23 cellular contexts compared by ENCODE assay signal in the genomic region with DNA sequence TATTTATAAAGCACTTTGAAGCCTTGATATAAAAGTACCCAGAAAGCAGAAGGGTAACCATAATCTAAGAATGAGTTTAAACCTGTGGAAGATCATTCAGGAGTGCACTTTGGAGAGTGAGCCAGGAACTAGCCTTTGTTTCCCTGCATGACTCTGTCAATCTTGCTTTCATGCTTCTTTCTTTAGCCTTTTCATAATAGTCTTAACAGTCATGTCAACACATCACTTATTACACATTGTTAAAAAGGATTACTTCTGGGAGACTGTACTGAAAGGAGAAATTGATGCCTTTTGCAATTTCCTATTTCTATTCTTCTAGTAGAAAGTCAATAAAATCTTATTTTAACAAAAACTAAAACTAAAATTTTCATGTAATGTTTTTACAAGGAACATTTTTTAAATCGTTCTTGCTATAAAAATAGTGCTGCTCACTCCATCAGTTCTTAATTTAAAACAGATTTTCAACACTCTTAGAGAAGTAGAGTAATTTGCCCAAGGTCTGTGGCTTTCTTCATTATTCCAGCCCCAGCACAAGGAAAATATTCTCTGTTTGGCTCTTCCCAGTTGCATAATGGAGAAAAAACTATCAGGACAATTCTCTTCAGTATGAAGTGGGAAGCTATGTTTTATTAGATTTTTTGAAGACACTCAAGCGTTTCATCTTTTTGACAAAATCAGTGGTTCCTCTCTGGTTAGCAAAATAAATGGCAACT. TPM values are rescaled to one million over a fixed set of nuclear protein-coding genes. Genes with fewer than 3 reads are reported as not detected.
"Had no signal": no experiment of that assay in that cellular context is flagged by ENCODE, and none has a peak within 500 bp of the region (broad histone marks: within the 10 kb centered on the region; RNA-seq: fewer than 3 reads in every experiment).

No MANE protein-coding gene starts in this region.

- H3K9me3 ChIP-seq: esophagus squamous epithelium, heart right ventricle, neutrophil, sigmoid colon, thoracic aorta, transverse colon had no signal

- H3K27me3 ChIP-seq: esophagus squamous epithelium, heart right ventricle, neutrophil, sigmoid colon, transverse colon had no signal

- ATAC-seq: effector memory CD8-positive, alpha-beta T cell; heart right ventricle; left lobe of liver; naive thymus-derived CD4-positive, alpha-beta T cell; stimulated activated naive B cell treated with anti-CD40 and anti-IgM and Interleukin-4, amounts not matched to agents 10 μg/mL and 1 μg/mL and 100 μg/mL, for 72 hours; stimulated activated naive CD8-positive, alpha-beta T cell treated with anti-CD3 and anti-CD28 coated beads, Interleukin-15, amount 100 ng/mL, for 72 hours had no signal

- H3K4me1 Mint-ChIP-seq: naive thymus-derived CD4-positive, alpha-beta T cell; stimulated activated naive B cell treated with anti-CD40 and anti-IgM and Interleukin-4, amounts not matched to agents 10 μg/mL and 1 μg/mL and 100 μg/mL, for 72 hours; stimulated activated naive CD8-positive, alpha-beta T cell treated with anti-CD3 and anti-CD28 coated beads, Interleukin-15, amount 100 ng/mL, for 72 hours had no signal

- H3K36me3 ChIP-seq: esophagus squamous epithelium, heart right ventricle, neutrophil, sigmoid colon, thoracic aorta, transverse colon had no signal

- H3K9me3 Mint-ChIP-seq: nephron progenitor cell; stimulated activated naive B cell treated with anti-CD40 and anti-IgM and Interleukin-4, amounts not matched to agents 10 μg/mL and 1 μg/mL and 100 μg/mL, for 72 hours; stimulated activated naive CD8-positive, alpha-beta T cell treated with anti-CD3 and anti-CD28 coated beads, Interleukin-15, amount 100 ng/mL, for 72 hours had no signal

- H3K4me1 ChIP-seq: heart right ventricle, sigmoid colon, transverse colon had no signal

- H3K4me3 Mint-ChIP-seq: effector memory CD8-positive, alpha-beta T cell; naive thymus-derived CD4-positive, alpha-beta T cell; nephron progenitor cell; stimulated activated naive B cell treated with anti-CD40 and anti-IgM and Interleukin-4, amounts not matched to agents 10 μg/mL and 1 μg/mL and 100 μg/mL, for 72 hours; stimulated activated naive CD8-positive, alpha-beta T cell treated with anti-CD3 and anti-CD28 coated beads, Interleukin-15, amount 100 ng/mL, for 72 hours had no signal

- FAIRE-seq: frontal cortex, islet of Langerhans had no signal

- H3K27ac ChIP-seq: esophagus squamous epithelium, heart right ventricle, neutrophil, sigmoid colon, skin epidermis, thoracic aorta, transverse colon had no signal

- H3K4me3 ChIP-seq: esophagus squamous epithelium, heart right ventricle, sigmoid colon, skin epidermis, thoracic aorta, transverse colon had no signal

- DNase-seq: cortex of kidney; effector memory CD8-positive, alpha-beta T cell; esophagus squamous epithelium; heart right ventricle; hypothalamus; mammary epithelial cell; naive thymus-derived CD4-positive, alpha-beta T cell; nephron progenitor cell; posterior cingulate gyrus; sigmoid colon; stimulated activated CD4-positive, alpha-beta T cell treated with anti-CD3 and anti-CD28 coated beads, Interleukin-2, amount 100 ng/mL, for 24 hours; stimulated activated CD4-positive, alpha-beta T cell treated with anti-CD3 and anti-CD28 coated beads, Interleukin-4, amount 100 ng/mL, for 4 hours; stimulated activated naive B cell treated with anti-CD40 and anti-IgM and Interleukin-4, amounts not matched to agents 10 μg/mL and 1 μg/mL and 100 μg/mL, for 72 hours; stimulated activated naive CD8-positive, alpha-beta T cell treated with anti-CD3 and anti-CD28 coated beads, Interleukin-15, amount 100 ng/mL, for 72 hours; substantia nigra; transverse colon had no signal

- H3K36me3 Mint-ChIP-seq: naive thymus-derived CD4-positive, alpha-beta T cell; stimulated activated naive B cell treated with anti-CD40 and anti-IgM and Interleukin-4, amounts not matched to agents 10 μg/mL and 1 μg/mL and 100 μg/mL, for 72 hours had no signal

- H3K27me3 Mint-ChIP-seq: stimulated activated naive B cell treated with anti-CD40 and anti-IgM and Interleukin-4, amounts not matched to agents 10 μg/mL and 1 μg/mL and 100 μg/mL, for 72 hours had no signal

- H3K27ac Mint-ChIP-seq: effector memory CD8-positive, alpha-beta T cell; naive thymus-derived CD4-positive, alpha-beta T cell; nephron progenitor cell; stimulated activated naive B cell treated with anti-CD40 and anti-IgM and Interleukin-4, amounts not matched to agents 10 μg/mL and 1 μg/mL and 100 μg/mL, for 72 hours; stimulated activated naive CD8-positive, alpha-beta T cell treated with anti-CD3 and anti-CD28 coated beads, Interleukin-15, amount 100 ng/mL, for 72 hours had no signal

RNA-seq across cellular contexts. Expression of a gene that starts 35.4 kb away (rescaled TPM):
- total RNA-seq: pulmonary artery endothelial cell had no signal
